Comparison of ENCODE assay signal across 8 cellular contexts in genomic region chr16:29995330-29995910, GRCh38. TPM values are rescaled to one million over a fixed set of nuclear protein-coding genes. Genes with fewer than 3 reads are reported as not detected.
DNase-seq lines count a peak whose midpoint lies in the region; ATAC-seq, FAIRE-seq and TF ChIP-seq lines count a peak whose summit lies in the region.

A gene with protein sequence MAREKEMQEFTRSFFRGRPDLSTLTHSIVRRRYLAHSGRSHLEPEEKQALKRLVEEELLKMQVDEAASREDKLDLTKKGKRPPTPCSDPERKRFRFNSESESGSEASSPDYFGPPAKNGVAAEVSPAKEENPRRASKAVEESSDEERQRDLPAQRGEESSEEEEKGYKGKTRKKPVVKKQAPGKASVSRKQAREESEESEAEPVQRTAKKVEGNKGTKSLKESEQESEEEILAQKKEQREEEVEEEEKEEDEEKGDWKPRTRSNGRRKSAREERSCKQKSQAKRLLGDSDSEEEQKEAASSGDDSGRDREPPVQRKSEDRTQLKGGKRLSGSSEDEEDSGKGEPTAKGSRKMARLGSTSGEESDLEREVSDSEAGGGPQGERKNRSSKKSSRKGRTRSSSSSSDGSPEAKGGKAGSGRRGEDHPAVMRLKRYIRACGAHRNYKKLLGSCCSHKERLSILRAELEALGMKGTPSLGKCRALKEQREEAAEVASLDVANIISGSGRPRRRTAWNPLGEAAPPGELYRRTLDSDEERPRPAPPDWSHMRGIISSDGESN (minus strand): TSS chr16:29995617. CDS start chr16:29995605, 12 bp downstream.

- peaks cover 48% of the 10 kb centered on the region for H3K36me3 Mint-ChIP-seq in activated CD4-positive, alpha-beta T cell treated with anti-CD3 and anti-CD28 coated beads, Interleukin-2, amount 10 ng/mL, durations not matched to agents 24 days and 14 days (ENCODE audit: low read depth)

- H3K9me3 ChIP-seq in BE2C: no peaks in the 10 kb centered on the region
- no peaks in the 10 kb centered on the region for H3K9me3 ChIP-seq in colonic mucosa

- ATAC-seq in HG03457 (IDR thresholded peaks at IDR 0.05; ENCODE audit: unreplicated experiment) (peak; percentile 37), left lobe of liver (peak; percentile 70)

- H3K36me3 ChIP-seq in BE2C: peaks cover 27% of the 10 kb centered on the region
- no peaks in the 10 kb centered on the region for H3K36me3 ChIP-seq in colonic mucosa

- H3K27ac Mint-ChIP-seq in activated CD4-positive, alpha-beta T cell treated with anti-CD3 and anti-CD28 coated beads, Interleukin-2, amount 10 ng/mL, durations not matched to agents 24 days and 14 days: peak within 1 kb of the TSS; percentile 98

- peaks cover 26% of the 10 kb centered on the region for H3K4me1 Mint-ChIP-seq in activated CD4-positive, alpha-beta T cell treated with anti-CD3 and anti-CD28 coated beads, Interleukin-2, amount 10 ng/mL, durations not matched to agents 24 days and 14 days

- no peak for FAIRE-seq in GM19239 (lab: Jason Lieb, UNC)

- H3K4me3 ChIP-seq in BE2C (ENCODE audit: low read depth, low read length) (peak within 1 kb of the TSS; percentile 94), colonic mucosa (peak within 1 kb of the TSS; percentile 78)

- H3K27me3 ChIP-seq in BE2C (no peaks in the 10 kb centered on the region), colonic mucosa (no peaks in the 10 kb centered on the region)

- DNase-seq in BE2C (peak; percentile 93), GM19239 (ENCODE audit: insufficient read length, low spot score) (peak; percentile 93), NCI-H524 (lab: John Stamatoyannopoulos, UW) (peak; percentile 71 to 90), colonic mucosa (peak; percentile 90), left lobe of liver (ENCODE audit: low spot score) (peak; percentile 91)
- peak; percentile 97 for DNase-seq in activated CD4-positive, alpha-beta T cell treated with anti-CD3 and anti-CD28 coated beads, Interleukin-2, amount 10 ng/mL, durations not matched to agents 24 days and 14 days
- DNase-seq in stimulated activated CD4-positive, alpha-beta T cell treated with anti-CD3 and anti-CD28 coated beads, Interleukin-2, amount 100 ng/mL, for 4 hours (ENCODE audit: low read depth): peak; percentile 75

- H3K4me1 ChIP-seq in BE2C: no peaks in the 10 kb centered on the region
- peaks cover 4% of the 10 kb centered on the region for H3K4me1 ChIP-seq in colonic mucosa

- TF ChIP-seq CTCF in BE2C (IDR thresholded peaks at IDR 0.05; ENCODE audit: low read depth, low read length): no peak
- TF ChIP-seq CTCF in colonic mucosa (IDR thresholded peaks at IDR 0.05): no peak

- intact Hi-C loops in activated CD4-positive, alpha-beta T cell treated with anti-CD3 and anti-CD28 coated beads, Interleukin-2, amount 10 ng/mL, durations not matched to agents 24 days and 14 days (cut with micrococcal nuclease): loop anchor here (5.0 to 10.0 kb wide), 3 partner anchors 379 to 1173 kb away; partner anchors contain the start of genes ATXN2L, FBRS, MYL11 and PRR14
- intact Hi-C loops in colonic mucosa (cut with DNase I): no loop called here

- H3K4me3 Mint-ChIP-seq in activated CD4-positive, alpha-beta T cell treated with anti-CD3 and anti-CD28 coated beads, Interleukin-2, amount 10 ng/mL, durations not matched to agents 24 days and 14 days: peak within 1 kb of the TSS; percentile 95

- H3K27ac ChIP-seq in colonic mucosa: peak within 1 kb of the TSS; percentile 94

- peak within 1 kb of the TSS; percentile 77 to 95 for H3K9ac ChIP-seq in colonic mucosa (ENCODE audit: low read depth in 2 of 2, low read length in 2 of 2)

- H3K27me3 Mint-ChIP-seq in activated CD4-positive, alpha-beta T cell treated with anti-CD3 and anti-CD28 coated beads, Interleukin-2, amount 10 ng/mL, durations not matched to agents 24 days and 14 days: no peaks in the 10 kb centered on the region

- no peaks in the 10 kb centered on the region for H3K9me3 Mint-ChIP-seq in activated CD4-positive, alpha-beta T cell treated with anti-CD3 and anti-CD28 coated beads, Interleukin-2, amount 10 ng/mL, durations not matched to agents 24 days and 14 days

RNA-seq across cellular contexts. Expression of the gene that starts here (rescaled TPM):
- 58.7 TPM for polyA plus RNA-seq in BE2C (2012; ENCODE audit: insufficient read depth, insufficient read length, low read depth)
- 45.9 and 47.7 TPM in 2 replicates for total RNA-seq in activated CD4-positive, alpha-beta T cell treated with anti-CD3 and anti-CD28 coated beads, Interleukin-2, amount 10 ng/mL, durations not matched to agents 24 days and 14 days
- total RNA-seq in colonic mucosa: 10 to 100 TPM in 1 of 2 donors, 1 to 10 TPM in 1; 7.5 to 18.4 TPM
- total RNA-seq in left lobe of liver: 9.2 TPM

Comparison
In these comparisons a context has a peak if more than half of its experiments do, and no peak if none do; other contexts are left out.
1. Peak in every context shown above with its lines: DNase-seq, ATAC-seq, H3K4me3 ChIP-seq and H3K27ac ChIP-seq.